In genomic region chr9:99105152-99106043, GRCh38 we compare ENCODE assay signal across 8 cellular contexts. TPM values are rescaled to one million over a fixed set of nuclear protein-coding genes. Genes with fewer than 3 reads are reported as not detected.
A peak's percentile ranks its signal among the peaks of the same experiment; 100 is the strongest.
DNase-seq lines count a peak whose midpoint lies in the region; ATAC-seq and TF ChIP-seq lines count a peak whose summit lies in the region.

No MANE protein-coding gene starts in this region.

- H3K36me3 ChIP-seq in SK-N-SH (replicated peaks in 1 of 2; ENCODE audit: control insufficient read depth in 1 of 2, insufficient read depth in 2 of 2, low read length in 1 of 2) (no peaks in the 10 kb centered on the region), right atrium auricular region (no peaks in the 10 kb centered on the region), psoas muscle (ENCODE audit: insufficient read depth in 1 of 2, low read depth in 1 of 2) (no peaks in the 10 kb centered on the region)

- no peaks in the 10 kb centered on the region for H3K9me2 ChIP-seq in SK-N-SH

- POLR2A ChIA-PET in SK-N-SH (lab: Yijun Ruan, JAX), result interaction anchor here (0.5 to 1.3 kb wide), 3 partner anchors 13 to 439 kb away, joined by 3 to 6 read pairs (median 3); no protein-coding TSS in a partner anchor

- TF ChIP-seq CTCF in SK-N-SH (IDR thresholded peaks at IDR 0.05) (no peak), right atrium auricular region (IDR thresholded peaks at IDR 0.05) (no peak), psoas muscle (IDR thresholded peaks at IDR 0.05) (no peak)

- ATAC-seq in GM19351 (IDR thresholded peaks at IDR 0.05; ENCODE audit: unreplicated experiment) (peak; percentile 56), HG03378 (IDR thresholded peaks at IDR 0.05; ENCODE audit: unreplicated experiment) (peak; percentile 46), psoas muscle (peak; percentile 67 to 74 (median 72))

- H2AFZ ChIP-seq in SK-N-SH (ENCODE audit: low read depth), result peak overlapping the region; percentile 70; the same call in 1 of the 2 replicates

- H3F3A ChIP-seq in SK-N-SH (replicated peaks; ENCODE audit: insufficient read depth), result peaks cover 3% of the 10 kb centered on the region

- WGBS in SK-N-SH (ENCODE audit: low lambda C conversion rate), result 0% methylated on average over 15 of the region's 118 CpGs
- WGBS in psoas muscle, 3 donors, result 0 to 1% (median 1%) methylated on average over 39 to 118 of the region's 118 CpGs

- H3K27ac ChIP-seq in SK-N-SH (ENCODE audit: low read depth in 2 of 2, low read length in 1 of 2) (peak overlapping the region; percentile 76 to 82), right atrium auricular region (peak overlapping the region; percentile 90 to 92), psoas muscle (peak overlapping the region; percentile 86)

- H3K9me3 ChIP-seq in SK-N-SH (no peaks in the 10 kb centered on the region), right atrium auricular region (no peaks in the 10 kb centered on the region), psoas muscle (no peaks in the 10 kb centered on the region)

- H3K4me1 ChIP-seq in SK-N-SH (ENCODE audit: control insufficient read depth in 1 of 2, insufficient read depth in 2 of 2, low read depth in 1 of 2, low read length in 1 of 2), result peaks cover 8 to 10% of the 10 kb centered on the region in 2 experiments
- peaks cover 0 to 33% of the 10 kb centered on the region in 2 donors for H3K4me1 ChIP-seq in right atrium auricular region
- H3K4me1 ChIP-seq in psoas muscle, result peaks cover 44% of the 10 kb centered on the region

- peak overlapping the region; percentile 66 for H3K4me2 ChIP-seq in SK-N-SH

- DNase-seq in CMK (ENCODE audit: low read depth), result peak; percentile 41
- peak; percentile 90 for DNase-seq in SK-N-SH
- DNase-seq in amniotic stem cell (lab: John Stamatoyannopoulos, UW), result peak; percentile 65
- DNase-seq in right atrium auricular region (ENCODE audit: low spot score), result peak; percentile 83
- DNase-seq in psoas muscle, result peak; percentile 85 to 90
- no peak for DNase-seq in NCI-H1694 treated with DMSO at 0.1 percent for 48 hours (lab: John Stamatoyannopoulos, UW)

- TF ChIP-seq RAD21 in SK-N-SH (IDR thresholded peaks at IDR 0.05; ENCODE audit: low read length), result no peak

- H3K79me2 ChIP-seq in SK-N-SH (ENCODE audit: insufficient read depth), result peaks cover 50% of the 10 kb centered on the region

- CTCF ChIA-PET in SK-N-SH (lab: Yijun Ruan, JAX), result interaction anchor here (0.7 to 2.0 kb wide), 4 partner anchors 16 to 104 kb away, joined by 3 to 7 read pairs (median 4); no protein-coding TSS in a partner anchor

- peak overlapping the region; percentile 86 to 87 for H3K4me3 ChIP-seq in SK-N-SH (ENCODE audit: low read depth in 2 of 2, low read length in 1 of 2)
- peak overlapping the region; percentile 87 to 88 for H3K4me3 ChIP-seq in right atrium auricular region
- H3K4me3 ChIP-seq in psoas muscle, result peak overlapping the region; percentile 86

- intact Hi-C loops in psoas muscle (cut with DNase I), result no loop called here

- peaks cover 45% of the 10 kb centered on the region for H4K20me1 ChIP-seq in SK-N-SH (ENCODE audit: insufficient read depth)

- peak overlapping the region; percentile 93 for H3K9ac ChIP-seq in SK-N-SH

- TF ChIP-seq EP300 in SK-N-SH (IDR thresholded peaks at IDR 0.05; ENCODE audit: borderline replicate concordance in 1 of 2, low read depth in 1 of 2, low read length in 1 of 2), result no peak

- no peaks in the 10 kb centered on the region for H3K27me3 ChIP-seq in SK-N-SH (ENCODE audit: insufficient read depth)
- no peaks in the 10 kb centered on the region for H3K27me3 ChIP-seq in right atrium auricular region
- H3K27me3 ChIP-seq in psoas muscle (ENCODE audit: insufficient read depth in 3 of 3, low read length in 2 of 3), result no peaks in the 10 kb centered on the region

TF ChIP-seq in SK-N-SH, 30 proteins besides CTCF, POLR2A, EP300 and RAD21:
- TF ChIP-seq GATA2 (CRISPR knock-in tag; IDR thresholded peaks at IDR 0.05) (no peak), MXI1 (IDR thresholded peaks at IDR 0.05; ENCODE audit: low read depth, low read length) (peak; percentile 36; the same call in 1 of the 2 replicates)

RNA-seq across cellular contexts. Expression of gene TGFBR1, which starts 0.5 kb away (rescaled TPM):
- polyA plus RNA-seq in SK-N-SH (2012; rRNA removed) (15.3 and 28.7 TPM in 2 replicates), psoas muscle (1 to 10 TPM; 5.3 to 7.8 (median 5.4) TPM)
- polyA plus RNA-seq in SK-N-SH (2012; cell fraction: cytosol; rRNA removed), result 15.7 and 16.6 TPM in 2 replicates
- polyA plus RNA-seq in SK-N-SH (2012; cell fraction: nucleus; rRNA removed), result 5.2 and 11.8 TPM in 2 replicates
- total RNA-seq in right atrium auricular region (10 to 100 TPM in 1 of 2 donors, 1 to 10 TPM in 1; 8.0 to 15.4 TPM), psoas muscle (10 to 100 TPM; 18.3 to 25.7 (median 20.6) TPM)
